1 cellular context compared by ENCODE assay signal in genomic region chr2:46716806-46717732, GRCh38.
TF ChIP-seq lines count a peak whose summit lies in the region.

No MANE protein-coding gene starts in this region.

TF ChIP-seq in GM23338, 12 proteins besides CTCF, POLR2A, EP300 and RAD21 (continued from another document):
- TF ChIP-seq ZNF462 (CRISPR knock-in tag; IDR thresholded peaks at IDR 0.05) = no peak
- no peak for TF ChIP-seq JUNB (IDR thresholded peaks at IDR 0.05; ENCODE audit: unreplicated experiment)
- no peak for TF ChIP-seq ETS1 (IDR thresholded peaks at IDR 0.05)
- TF ChIP-seq ZNF331 (CRISPR knock-in tag; IDR thresholded peaks at IDR 0.05; ENCODE audit: low read depth) = no peak
- TF ChIP-seq STAT1 (IDR thresholded peaks at IDR 0.05; ENCODE audit: unreplicated experiment) = no peak
- TF ChIP-seq ZNF114 (CRISPR knock-in tag; IDR thresholded peaks at IDR 0.05) = no peak
- TF ChIP-seq CREB1 (CRISPR knock-in tag; IDR thresholded peaks at IDR 0.05; ENCODE audit: low read depth) = no peak
- no peak for TF ChIP-seq EZH2phosphoT487 (IDR thresholded peaks at IDR 0.05; ENCODE audit: unreplicated experiment)
- no peak for TF ChIP-seq POLR2AphosphoS5 (IDR thresholded peaks at IDR 0.05; ENCODE audit: low read depth)
- TF ChIP-seq REST (IDR thresholded peaks at IDR 0.05; ENCODE audit: unreplicated experiment) = no peak
- TF ChIP-seq NANOG (IDR thresholded peaks at IDR 0.05; ENCODE audit: borderline replicate concordance) = no peak
